ENCODE assay signal across 6 cellular contexts in genomic region chr2:85560403-85560726, GRCh38. TPM values are rescaled to one million over a fixed set of nuclear protein-coding genes. Genes with fewer than 3 reads are reported as not detected.
DNase-seq lines count a peak whose midpoint lies in the region; ATAC-seq, FAIRE-seq and TF ChIP-seq lines count a peak whose summit lies in the region.
"Not testable (repeated sequence)": the region's sequence is repeated elsewhere in the genome, so short reads cannot be mapped to it uniquely, and the experiment has no call there.

No MANE protein-coding gene starts in this region.

- peaks cover 10% of the 10 kb centered on the region for H3K9me3 Mint-ChIP-seq in glutamatergic neuron (ENCODE audit: unreplicated experiment)
- not testable (repeated sequence) for H3K9me3 Mint-ChIP-seq in natural killer cell treated with Interleukin-12 subunit alpha and Interleukin-12 subunit beta and Interleukin-15 and Interleukin-18, amount 100 ng/mL, for 72 hours

- not testable (repeated sequence) for BruUV-seq in GM12878 (replicated peaks; lab: Mats Ljungman, UMichigan)

- in situ Hi-C loops in GM12878 (cut with MboI) = not testable (repeated sequence)

- RAD21 ChIA-PET in GM12878 (lab: Charles Lee; ENCODE audit: unreplicated experiment) = interaction anchor here (0.9 to 2.7 kb wide), 7 partner anchors 8 to 141 kb away, joined by 3 to 15 read pairs (median 4); partner anchors contain the start of genes SH2D6 and VAMP8

- peak overlapping the region; percentile 66 for H3K4me2 ChIP-seq in GM12878 (ENCODE audit: control insufficient read depth, insufficient read depth)

- H3K9me3 ChIP-seq in SK-N-MC (ENCODE audit: low read depth, low read length); GM12878 (replicated peaks; ENCODE audit: control insufficient read depth, insufficient read depth, low read length); tibial artery: not testable (repeated sequence)

- not testable (repeated sequence) for H3K27ac ChIP-seq in SK-N-MC; GM12878 (ENCODE audit: control insufficient read depth, insufficient read depth)
- H3K27ac ChIP-seq in tibial artery = peak overlapping the region; percentile 89 to 90

- intact Hi-C loops in GM12878 (cut with micrococcal nuclease; ENCODE audit: unreplicated experiment) (loop anchor here (2.0 kb wide), 1 partner anchor 42 kb away; the partner anchor contains the start of gene TMEM150A), tibial artery (cut with DNase I; ENCODE audit: low total_unique reads) (loop anchor here (10.0 kb wide), 1 partner anchor 236 kb away; the partner anchor contains the start of gene TGOLN2)

- peaks cover 13% of the 10 kb centered on the region for H3K36me3 ChIP-seq in SK-N-MC (ENCODE audit: insufficient read depth, low read length)
- not testable (repeated sequence) for H3K36me3 ChIP-seq in GM12878 (ENCODE audit: control insufficient read depth in 2 of 2, insufficient read depth in 2 of 2, low read length in 1 of 2)
- peaks cover 0 to 31% (median 12%) of the 10 kb centered on the region in 3 donors for H3K36me3 ChIP-seq in tibial artery

- H3K4me3 ChIP-seq in GM12865 (ENCODE audit: low read depth, low read length) (peak overlapping the region; percentile 89), SK-N-MC (peak overlapping the region; percentile 95), GM12878 (peak overlapping the region; percentile 98), tibial artery (peak overlapping the region; percentile 89 to 92)

- not testable (repeated sequence) for TF ChIP-seq EP300 in GM12878 (IDR thresholded peaks at IDR 0.05; ENCODE audit: borderline replicate concordance in 1 of 2, control insufficient read depth in 1 of 2, low read depth in 2 of 2, low read length in 2 of 2)

- CTCF ChIA-PET in GM12878 (lab: Yijun Ruan, JAX) = interaction anchor here (0.6 to 4.4 kb wide), 7 partner anchors 9 to 260 kb away, joined by 3 to 28 read pairs (median 3); no protein-coding TSS in a partner anchor

- H3K4me1 ChIP-seq in GM12878 (ENCODE audit: control insufficient read depth, insufficient read depth, low read length) = not testable (repeated sequence)
- H3K4me1 ChIP-seq in tibial artery = peaks cover 0 to 25% (median 17%) of the 10 kb centered on the region in 4 donors

- DNase-seq in GM12865 (ENCODE audit: low read depth); SK-N-MC (ENCODE audit: low read depth, low spot score); GM12878 (ENCODE audit: low read depth, low spot score); glutamatergic neuron; natural killer cell treated with Interleukin-12 subunit alpha and Interleukin-12 subunit beta and Interleukin-15 and Interleukin-18, amount 100 ng/mL, for 72 hours (ENCODE audit: low spot score); tibial artery: not testable (repeated sequence)

- peak overlapping the region; percentile 99 for H3K27ac Mint-ChIP-seq in glutamatergic neuron (ENCODE audit: unreplicated experiment)
- peak overlapping the region in 1 of 2 donors; percentile 96 for H3K27ac Mint-ChIP-seq in natural killer cell treated with Interleukin-12 subunit alpha and Interleukin-12 subunit beta and Interleukin-15 and Interleukin-18, amount 100 ng/mL, for 72 hours

- FAIRE-seq in GM12878 (lab: Jason Lieb, UNC) = not testable (repeated sequence)

- SMC1A ChIA-PET in GM12878 (lab: Charles Lee; ENCODE audit: uncharacterized antibody, unreplicated experiment) = interaction anchor here (0.7 to 3.2 kb wide), 9 partner anchors 10 to 507 kb away, joined by 3 to 21 read pairs (median 7); partner anchors contain the start of gene RNF181

- ATAC-seq in GM12878; natural killer cell treated with Interleukin-12 subunit alpha and Interleukin-12 subunit beta and Interleukin-15 and Interleukin-18, amount 100 ng/mL, for 72 hours: not testable (repeated sequence)

- TF ChIP-seq CTCF in GM12865 (IDR thresholded peaks at IDR 0.05; ENCODE audit: insufficient read depth, low read depth, low read length, missing control alignments); GM12878 (IDR thresholded peaks at IDR 0.05 in 2 of 3, conservative IDR thresholded peaks at IDR 0.05 in 1 of 3; ENCODE audit: control insufficient read depth in 2 of 3, extremely low read depth in 1 of 3, insufficient read depth in 1 of 3, low read depth in 3 of 3, low read length in 3 of 3); glutamatergic neuron (IDR thresholded peaks at IDR 0.05; ENCODE audit: partially characterized antibody, unreplicated experiment); tibial artery (IDR thresholded peaks at IDR 0.05): not testable (repeated sequence)

- not testable (repeated sequence) for H3K4me1 Mint-ChIP-seq in glutamatergic neuron (ENCODE audit: low read depth, unreplicated experiment)
- peaks cover 11 to 21% of the 10 kb centered on the region in 2 donors for H3K4me1 Mint-ChIP-seq in natural killer cell treated with Interleukin-12 subunit alpha and Interleukin-12 subunit beta and Interleukin-15 and Interleukin-18, amount 100 ng/mL, for 72 hours (ENCODE audit: low read depth in 2 of 2)

- 84% methylated on average over 12 of the region's 12 CpGs for WGBS in GM12878 (ENCODE audit: insufficient coverage, insufficient replicate concordance, low lambda C conversion rate, missing lambda C conversion rate)

- peaks cover 10% of the 10 kb centered on the region for H3K27me3 Mint-ChIP-seq in glutamatergic neuron (ENCODE audit: unreplicated experiment)
- H3K27me3 Mint-ChIP-seq in natural killer cell treated with Interleukin-12 subunit alpha and Interleukin-12 subunit beta and Interleukin-15 and Interleukin-18, amount 100 ng/mL, for 72 hours = not testable (repeated sequence)

- not testable (repeated sequence) for H4K20me1 ChIP-seq in GM12878 (ENCODE audit: control insufficient read depth, insufficient read depth)

- H2AFZ ChIP-seq in GM12878 (ENCODE audit: control insufficient read depth, low read depth, low read length) = not testable (repeated sequence)

- H3K36me3 Mint-ChIP-seq in glutamatergic neuron (ENCODE audit: unreplicated experiment); natural killer cell treated with Interleukin-12 subunit alpha and Interleukin-12 subunit beta and Interleukin-15 and Interleukin-18, amount 100 ng/mL, for 72 hours: not testable (repeated sequence)

- TF ChIP-seq POLR2A in GM12878 (IDR thresholded peaks at IDR 0.05; ENCODE audit: low read depth, low read length) = not testable (repeated sequence)

- POLR2A ChIA-PET in GM12878 (lab: Charles Lee) = interaction anchor here (0.6 to 6.2 kb wide), 13 partner anchors 11 to 179 kb away, joined by 3 to 32 read pairs (median 6); partner anchors contain the start of genes MAT2A, RNF181, TMEM150A and VAMP8

- not testable (repeated sequence) for TF ChIP-seq RAD21 in GM12878 (IDR thresholded peaks at IDR 0.05; ENCODE audit: insufficient read depth, low read depth, low read length)

- H3K4me3 Mint-ChIP-seq in glutamatergic neuron (ENCODE audit: unreplicated experiment) = peak overlapping the region; percentile 99
- peak overlapping the region; percentile 98 for H3K4me3 Mint-ChIP-seq in natural killer cell treated with Interleukin-12 subunit alpha and Interleukin-12 subunit beta and Interleukin-15 and Interleukin-18, amount 100 ng/mL, for 72 hours

- peaks cover 18% of the 10 kb centered on the region for H3K79me2 ChIP-seq in GM12878 (ENCODE audit: control insufficient read depth, insufficient read depth, low read length)

- peak overlapping the region; percentile 70 for H3K9ac ChIP-seq in SK-N-MC (ENCODE audit: insufficient read length)
- H3K9ac ChIP-seq in GM12878 (ENCODE audit: control insufficient read depth, insufficient read depth, low read length) = peak overlapping the region; percentile 80; the same call in 1 of the 2 replicates

- H3K27me3 ChIP-seq in GM12878 (replicated peaks in 1 of 2; ENCODE audit: control insufficient read depth in 2 of 2, insufficient read depth in 2 of 2, low read length in 1 of 2); tibial artery: not testable (repeated sequence)

RNA-seq across cellular contexts. Expression of gene GGCX, which starts 0.9 kb away (rescaled TPM):
- total RNA-seq in GM12878 (2013; cell fraction: nucleolus; rRNA removed) = 42.9 and 48.5 TPM in 2 replicates
- total RNA-seq in GM12878 (2014; rRNA removed) (22.2 and 23.6 TPM in 2 replicates), GM12878 (2014; rRNA removed; fragmentation: Illumina TruSeq; extraction: Trizol) (18.5 and 20.8 TPM in 2 replicates), GM12878 (2021) (22.9 and 24.6 TPM in 2 replicates), glutamatergic neuron (ENCODE audit: unreplicated experiment) (49.6 TPM)
- polyA plus RNA-seq in GM12878 (2011; ENCODE audit: low read depth) = 14.0 TPM
- polyA plus RNA-seq in GM12878 (2011; rRNA removed) (20.5 and 26.1 TPM in 2 replicates), GM12878 (2014; fragmentation: Illumina TruSeq; extraction: Trizol) (18.1 and 22.5 TPM in 2 replicates), GM12878 (2014; fragmentation: Nextera tagmentation; extraction: Ambion mirVana) (10 to 100 TPM; 46.6 to 52.7 TPM), GM12878 (2014; rRNA removed) (27.0 and 37.6 TPM in 2 replicates), GM12878 (2016; fragmentation: Nextera tagmentation; extraction: Ambion mirVana) (10 to 100 TPM; 25.4 to 30.3 TPM)
- polyA plus RNA-seq in GM12878 (2011; cell fraction: cytosol; rRNA removed) = 31.8 and 34.8 TPM in 2 replicates
- 31.5 and 36.5 TPM in 2 replicates for polyA plus RNA-seq in GM12878 (2011; cell fraction: nucleus; rRNA removed)
- 16.8 and 18.2 TPM in 2 replicates for polyA plus RNA-seq in GM12878 (2012)
- polyA minus RNA-seq in GM12878 (2011; rRNA and poly(A)+ RNA removed) = 23.8 and 26.3 TPM in 2 replicates
- 4.2 and 5.5 TPM in 2 replicates for polyA minus RNA-seq in GM12878 (2011; cell fraction: cytosol; rRNA and poly(A)+ RNA removed)
- 30.6 and 37.6 TPM in 2 replicates for polyA minus RNA-seq in GM12878 (2011; cell fraction: nucleus; rRNA and poly(A)+ RNA removed)
- 10 to 100 TPM; 24.9 to 37.1 TPM for total RNA-seq in natural killer cell treated with Interleukin-12 subunit alpha and Interleukin-12 subunit beta and Interleukin-15 and Interleukin-18, amount 100 ng/mL, for 72 hours

RNA-seq across cellular contexts. Expression of gene VAMP8, which starts 17.0 kb away (rescaled TPM):
- 10.0 and 11.3 TPM in 2 replicates for total RNA-seq in GM12878 (2013; cell fraction: nucleolus; rRNA removed)
- total RNA-seq in GM12878 (2014; rRNA removed) (148 and 159 TPM in 2 replicates), GM12878 (2014; rRNA removed; fragmentation: Illumina TruSeq; extraction: Trizol) (89.5 and 93.6 TPM in 2 replicates), GM12878 (2021) (135 and 141 TPM in 2 replicates), glutamatergic neuron (ENCODE audit: unreplicated experiment) (0.78 TPM)
- 198 TPM for polyA plus RNA-seq in GM12878 (2011; ENCODE audit: low read depth)
- polyA plus RNA-seq in GM12878 (2011; rRNA removed) (266 and 269 TPM in 2 replicates), GM12878 (2014; fragmentation: Illumina TruSeq; extraction: Trizol) (266 and 296 TPM in 2 replicates), GM12878 (2014; fragmentation: Nextera tagmentation; extraction: Ambion mirVana) (100 to 1,000 TPM; 544 to 744 TPM), GM12878 (2014; rRNA removed) (184 and 193 TPM in 2 replicates), GM12878 (2016; fragmentation: Nextera tagmentation; extraction: Ambion mirVana) (100 to 1,000 TPM; 210 to 223 TPM)
- 215 and 276 TPM in 2 replicates for polyA plus RNA-seq in GM12878 (2011; cell fraction: cytosol; rRNA removed)
- 114 and 161 TPM in 2 replicates for polyA plus RNA-seq in GM12878 (2011; cell fraction: nucleus; rRNA removed)
- polyA plus RNA-seq in GM12878 (2012) = 106 and 136 TPM in 2 replicates
- 72.3 and 75.0 TPM in 2 replicates for polyA minus RNA-seq in GM12878 (2011; rRNA and poly(A)+ RNA removed)
- polyA minus RNA-seq in GM12878 (2011; cell fraction: cytosol; rRNA and poly(A)+ RNA removed) = 9.9 and 19.6 TPM in 2 replicates
- 19.1 and 20.6 TPM in 2 replicates for polyA minus RNA-seq in GM12878 (2011; cell fraction: nucleus; rRNA and poly(A)+ RNA removed)
- total RNA-seq in natural killer cell treated with Interleukin-12 subunit alpha and Interleukin-12 subunit beta and Interleukin-15 and Interleukin-18, amount 100 ng/mL, for 72 hours = 100 to 1,000 TPM in 1 of 2 donors, 10 to 100 TPM in 1; 83.2 to 160 TPM

RNA-seq across cellular contexts. Expression of gene MAT2A, which starts 21.4 kb away (rescaled TPM):
- total RNA-seq in GM12878 (2013; cell fraction: nucleolus; rRNA removed) = 493 and 530 TPM in 2 replicates
- total RNA-seq in GM12878 (2014; rRNA removed) (183 TPM in 2 replicates), GM12878 (2014; rRNA removed; fragmentation: Illumina TruSeq; extraction: Trizol) (125 and 133 TPM in 2 replicates), GM12878 (2021) (255 and 286 TPM in 2 replicates), glutamatergic neuron (ENCODE audit: unreplicated experiment) (302 TPM)
- polyA plus RNA-seq in GM12878 (2011; ENCODE audit: low read depth) = 181 TPM
- polyA plus RNA-seq in GM12878 (2011; rRNA removed) (408 and 460 TPM in 2 replicates), GM12878 (2014; fragmentation: Illumina TruSeq; extraction: Trizol) (293 and 364 TPM in 2 replicates), GM12878 (2014; fragmentation: Nextera tagmentation; extraction: Ambion mirVana) (100 to 1,000 TPM in 1 of 2 experiments, 10 to 100 TPM in 1; 97.6 to 127 TPM), GM12878 (2014; rRNA removed) (329 and 359 TPM in 2 replicates), GM12878 (2016; fragmentation: Nextera tagmentation; extraction: Ambion mirVana) (100 to 1,000 TPM; 312 to 333 TPM)
- 191 and 198 TPM in 2 replicates for polyA plus RNA-seq in GM12878 (2011; cell fraction: cytosol; rRNA removed)
- polyA plus RNA-seq in GM12878 (2011; cell fraction: nucleus; rRNA removed) = 1,098 and 1,398 TPM in 2 replicates
- 173 and 216 TPM in 2 replicates for polyA plus RNA-seq in GM12878 (2012)
- 278 and 391 TPM in 2 replicates for polyA minus RNA-seq in GM12878 (2011; rRNA and poly(A)+ RNA removed)
- polyA minus RNA-seq in GM12878 (2011; cell fraction: cytosol; rRNA and poly(A)+ RNA removed) = 148 and 153 TPM in 2 replicates
- polyA minus RNA-seq in GM12878 (2011; cell fraction: nucleus; rRNA and poly(A)+ RNA removed) = 454 and 629 TPM in 2 replicates
- 100 to 1,000 TPM; 246 to 503 TPM for total RNA-seq in natural killer cell treated with Interleukin-12 subunit alpha and Interleukin-12 subunit beta and Interleukin-15 and Interleukin-18, amount 100 ng/mL, for 72 hours

RNA-seq across cellular contexts. Expression of gene VAMP5, which starts 23.9 kb away (rescaled TPM):
- total RNA-seq in GM12878 (2013; cell fraction: nucleolus; rRNA removed) = not detected in 2 replicates
- total RNA-seq in GM12878 (2014; rRNA removed) (17.7 and 19.3 TPM in 2 replicates), GM12878 (2014; rRNA removed; fragmentation: Illumina TruSeq; extraction: Trizol) (6.7 and 7.4 TPM in 2 replicates), GM12878 (2021) (21.8 and 24.5 TPM in 2 replicates), glutamatergic neuron (ENCODE audit: unreplicated experiment) (1.4 TPM)
- 48.6 TPM for polyA plus RNA-seq in GM12878 (2011; ENCODE audit: low read depth)
- polyA plus RNA-seq in GM12878 (2011; rRNA removed) (1.4 and 3.8 TPM in 2 replicates), GM12878 (2014; fragmentation: Illumina TruSeq; extraction: Trizol) (11.0 and 22.0 TPM in 2 replicates), GM12878 (2014; fragmentation: Nextera tagmentation; extraction: Ambion mirVana) (10 to 100 TPM; 37.1 to 52.7 TPM), GM12878 (2014; rRNA removed) (31.3 and 38.3 TPM in 2 replicates), GM12878 (2016; fragmentation: Nextera tagmentation; extraction: Ambion mirVana) (10 to 100 TPM; 23.8 to 28.0 TPM)
- polyA plus RNA-seq in GM12878 (2011; cell fraction: cytosol; rRNA removed) = 5.0 and 5.5 TPM in 2 replicates
- polyA plus RNA-seq in GM12878 (2011; cell fraction: nucleus; rRNA removed) = 7.6 TPM in 2 replicates
- polyA plus RNA-seq in GM12878 (2012) = 49.1 and 56.1 TPM in 2 replicates
- 1.7 and 1.8 TPM in 2 replicates for polyA minus RNA-seq in GM12878 (2011; rRNA and poly(A)+ RNA removed)
- polyA minus RNA-seq in GM12878 (2011; cell fraction: cytosol; rRNA and poly(A)+ RNA removed) = not detected in 2 replicates
- polyA minus RNA-seq in GM12878 (2011; cell fraction: nucleus; rRNA and poly(A)+ RNA removed) = 0.60 TPM in 1 of 2 replicates, not detected in the other
- total RNA-seq in natural killer cell treated with Interleukin-12 subunit alpha and Interleukin-12 subunit beta and Interleukin-15 and Interleukin-18, amount 100 ng/mL, for 72 hours = 10 to 100 TPM; 30.5 to 50.7 TPM

RNA-seq across cellular contexts. Expression of gene RNF181, which starts 35.2 kb away (rescaled TPM):
- 54.5 and 56.8 TPM in 2 replicates for total RNA-seq in GM12878 (2013; cell fraction: nucleolus; rRNA removed)
- total RNA-seq in GM12878 (2014; rRNA removed) (191 and 198 TPM in 2 replicates), GM12878 (2014; rRNA removed; fragmentation: Illumina TruSeq; extraction: Trizol) (141 TPM in 2 replicates), GM12878 (2021) (89.7 and 101 TPM in 2 replicates), glutamatergic neuron (ENCODE audit: unreplicated experiment) (75.1 TPM)
- polyA plus RNA-seq in GM12878 (2011; ENCODE audit: low read depth) = 339 TPM
- polyA plus RNA-seq in GM12878 (2011; rRNA removed) (264 and 409 TPM in 2 replicates), GM12878 (2014; fragmentation: Illumina TruSeq; extraction: Trizol) (145 and 196 TPM in 2 replicates), GM12878 (2014; fragmentation: Nextera tagmentation; extraction: Ambion mirVana) (100 to 1,000 TPM; 354 to 368 TPM), GM12878 (2014; rRNA removed) (219 and 235 TPM in 2 replicates), GM12878 (2016; fragmentation: Nextera tagmentation; extraction: Ambion mirVana) (100 to 1,000 TPM; 207 to 235 TPM)
- 465 and 580 TPM in 2 replicates for polyA plus RNA-seq in GM12878 (2011; cell fraction: cytosol; rRNA removed)
- 231 and 428 TPM in 2 replicates for polyA plus RNA-seq in GM12878 (2011; cell fraction: nucleus; rRNA removed)
- 222 and 245 TPM in 2 replicates for polyA plus RNA-seq in GM12878 (2012)
- polyA minus RNA-seq in GM12878 (2011; rRNA and poly(A)+ RNA removed) = 149 and 194 TPM in 2 replicates
- 33.7 and 36.6 TPM in 2 replicates for polyA minus RNA-seq in GM12878 (2011; cell fraction: cytosol; rRNA and poly(A)+ RNA removed)
- polyA minus RNA-seq in GM12878 (2011; cell fraction: nucleus; rRNA and poly(A)+ RNA removed) = 64.7 and 71.0 TPM in 2 replicates
- 100 to 1,000 TPM; 116 to 149 TPM for total RNA-seq in natural killer cell treated with Interleukin-12 subunit alpha and Interleukin-12 subunit beta and Interleukin-15 and Interleukin-18, amount 100 ng/mL, for 72 hours
